18 cellular contexts compared by ENCODE assay signal in the genomic region with DNA sequence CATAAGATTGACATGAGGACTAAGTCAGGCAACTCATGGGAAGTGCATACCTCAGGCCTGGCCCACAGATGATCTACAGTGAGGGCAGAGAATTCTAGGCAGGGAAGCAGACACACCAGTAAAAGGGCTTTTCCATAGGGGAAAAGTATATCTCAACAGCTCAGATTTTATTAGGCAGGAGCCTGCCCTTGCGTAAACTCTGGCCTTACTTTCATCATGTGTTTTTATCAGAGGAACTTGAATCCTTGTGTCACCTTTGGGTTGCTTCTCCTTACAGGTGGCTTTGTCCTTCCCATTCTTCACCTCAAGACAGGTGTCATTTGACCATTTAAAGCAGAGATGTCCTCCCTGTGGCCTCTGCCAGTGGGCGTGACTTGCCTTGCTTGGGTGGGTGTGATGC.
DNase-seq lines count a peak whose midpoint lies in the region; ATAC-seq, FAIRE-seq and TF ChIP-seq lines count a peak whose summit lies in the region.
"Had no signal": no experiment of that assay in that cellular context is flagged by ENCODE, and none has a peak within 500 bp of the region (broad histone marks: within the 10 kb centered on the region; RNA-seq: fewer than 3 reads in every experiment).

No MANE protein-coding gene starts in this region.

- in situ Hi-C loops in HepG2 (cut with HindIII; ENCODE audit: extremely low pct_ligation_motif_present, low pct_unique_long_range_greater_than_20kb): no loop called here

- POLR2A ChIA-PET in HepG2 (lab: Yijun Ruan, JAX): no interaction called here

- H4K20me1 ChIP-seq in HepG2 (ENCODE audit: insufficient read depth, low read length): no peaks in the 10 kb centered on the region
- peaks cover 15% of the 10 kb centered on the region for H4K20me1 ChIP-seq in neural progenitor cell (ENCODE audit: low read depth)

- WGBS in HepG2 (ENCODE audit: low lambda C conversion rate): 96% methylated on average over 2 of the region's 2 CpGs
- 89% methylated on average over 2 of the region's 2 CpGs for WGBS in right lobe of liver (ENCODE audit: insufficient coverage, low coverage, low lambda C conversion rate, missing lambda C conversion rate)

- no peak for TF ChIP-seq POLR2A in HepG2 (IDR thresholded peaks at IDR 0.05; ENCODE audit: insufficient read depth in 1 of 2, low read depth in 2 of 2, low read length in 2 of 2)
- no peak for TF ChIP-seq POLR2A in right lobe of liver (IDR thresholded peaks at IDR 0.05)

- H2AFZ ChIP-seq in HepG2 (ENCODE audit: low read length) (no peak overlapping the region), neural progenitor cell (replicated peaks) (no peak overlapping the region)
- H2AFZ ChIP-seq: GM23338 had no signal

- H3K4me1 ChIP-seq in HepG2 (ENCODE audit: insufficient read depth, low read length): peaks cover 21% of the 10 kb centered on the region
- H3K4me1 ChIP-seq in right lobe of liver: no peaks in the 10 kb centered on the region
- peaks cover 35% of the 10 kb centered on the region for H3K4me1 ChIP-seq in neural progenitor cell

- peaks cover 17% of the 10 kb centered on the region for H3F3A ChIP-seq in neural progenitor cell (ENCODE audit: low read depth)

- ATAC-seq in HepG2 (no peak), right lobe of liver (no peak), HG03342 (IDR thresholded peaks at IDR 0.05; ENCODE audit: unreplicated experiment) (no peak)
- ATAC-seq: GM12878, GM23338 had no signal

- TF ChIP-seq CTCF in HepG2 (CRISPR knock-in tag; IDR thresholded peaks at IDR 0.05) (no peak), right lobe of liver (IDR thresholded peaks at IDR 0.05) (no peak), brain (conservative IDR thresholded peaks at IDR 0.05) (no peak), neural progenitor cell (IDR thresholded peaks at IDR 0.05) (no peak), HFFc6 (IDR thresholded peaks at IDR 0.05) (no peak)

- DNase-seq in HepG2 (ENCODE audit: low spot score) (no peak), right lobe of liver (no peak), neural progenitor cell (ENCODE audit: low spot score) (no peak), HFFc6 (no peak), NAMALWA (ENCODE audit: low spot score) (no peak)
- DNase-seq: 8988T; ACHN; Calu3; CD4-positive, CD25-positive, alpha-beta regulatory T cell; DMS 273 treated with DMSO at 0.1 percent for 48 hours; H7 had no signal

- CTCF ChIA-PET in HepG2 (lab: Yijun Ruan, JAX; ENCODE audit: low intra/inter-chr PET ratio, low total read pairs): no interaction called here

- H3K36me3 Mint-ChIP-seq in brain: peaks cover 64% of the 10 kb centered on the region
- H3K36me3 Mint-ChIP-seq in neural progenitor cell: peaks cover 55% of the 10 kb centered on the region
- peaks cover 27% of the 10 kb centered on the region for H3K36me3 Mint-ChIP-seq in HFFc6 (ENCODE audit: low read depth)

- no peaks in the 10 kb centered on the region for H3K27me3 ChIP-seq in HepG2 (ENCODE audit: control insufficient read depth in 1 of 2, insufficient read depth in 2 of 2, low read length in 2 of 2)
- no peaks in the 10 kb centered on the region for H3K27me3 ChIP-seq in right lobe of liver
- H3K27me3 ChIP-seq in neural progenitor cell: no peaks in the 10 kb centered on the region
- H3K27me3 ChIP-seq: BLaER1 treated with 17β-estradiol and CSF1 and Interleukin-3, amounts not matched to agents 10 nM and 100 nM had no signal

- no peak overlapping the region for H3K9ac ChIP-seq in HepG2 (ENCODE audit: insufficient read depth, low read depth, low read length)
- no peak overlapping the region for H3K9ac ChIP-seq in neural progenitor cell
- H3K9ac ChIP-seq: BLaER1 treated with 17β-estradiol and CSF1 and Interleukin-3, amounts not matched to agents 10 nM and 100 nM had no signal

- no peak overlapping the region for H3K4me2 ChIP-seq in HepG2 (ENCODE audit: low read depth, low read length)
- no peak overlapping the region for H3K4me2 ChIP-seq in neural progenitor cell
- H3K4me2 ChIP-seq: BLaER1 treated with 17β-estradiol and CSF1 and Interleukin-3, amounts not matched to agents 10 nM and 100 nM; GM23338 had no signal

- TF ChIP-seq EP300 in HepG2 (IDR thresholded peaks at IDR 0.05; ENCODE audit: low read depth in 2 of 2, low read length in 2 of 2) (no peak), HepG2 (CRISPR knock-in tag; IDR thresholded peaks at IDR 0.05; ENCODE audit: borderline replicate concordance) (no peak)

- peaks cover 6% of the 10 kb centered on the region; the same call in 1 of the 2 replicates for H3K9me3 ChIP-seq in HepG2 (ENCODE audit: low read length)
- H3K9me3 ChIP-seq in right lobe of liver: no peaks in the 10 kb centered on the region
- peaks cover 8% of the 10 kb centered on the region for H3K9me3 ChIP-seq in neural progenitor cell (ENCODE audit: low read depth)

- H3K27ac ChIP-seq in HepG2 (ENCODE audit: extremely low read length, insufficient read depth, low read length): no peak overlapping the region
- H3K27ac ChIP-seq in right lobe of liver: no peak overlapping the region
- no peak overlapping the region for H3K27ac ChIP-seq in neural progenitor cell
- H3K27ac ChIP-seq: BLaER1 treated with 17β-estradiol and CSF1 and Interleukin-3, amounts not matched to agents 10 nM and 100 nM had no signal

- H3K4me1 Mint-ChIP-seq in brain (peaks cover 65% of the 10 kb centered on the region), neural progenitor cell (peaks cover 59% of the 10 kb centered on the region), HFFc6 (ENCODE audit: low read depth) (0 out of 2 replicates have a peak, but pooled peaks cover 5% of the 10 kb centered on the region)

- no peaks in the 10 kb centered on the region for H3K27me3 Mint-ChIP-seq in brain
- H3K27me3 Mint-ChIP-seq in neural progenitor cell (ENCODE audit: insufficient read depth, low read depth): peaks cover 3% of the 10 kb centered on the region
- no peaks in the 10 kb centered on the region for H3K27me3 Mint-ChIP-seq in HFFc6 (ENCODE audit: insufficient read depth)
- H3K27me3 Mint-ChIP-seq: CD4-positive, CD25-positive, alpha-beta regulatory T cell had no signal

- H3K4me3 Mint-ChIP-seq in brain: no peak overlapping the region
- no peak overlapping the region for H3K4me3 Mint-ChIP-seq in neural progenitor cell
- H3K4me3 Mint-ChIP-seq in HFFc6: no peak overlapping the region
- H3K4me3 Mint-ChIP-seq: CD4-positive, CD25-positive, alpha-beta regulatory T cell; GM23338 had no signal

- H3K9me3 Mint-ChIP-seq in brain: peaks cover 17 to 47% (median 29%) of the 10 kb centered on the region in 5 experiments
- peaks cover 34% of the 10 kb centered on the region for H3K9me3 Mint-ChIP-seq in neural progenitor cell
- peaks cover 9% of the 10 kb centered on the region; the same call in 1 of the 2 replicates for H3K9me3 Mint-ChIP-seq in HFFc6

- no peak for TF ChIP-seq RAD21 in HepG2 (CRISPR knock-in tag; IDR thresholded peaks at IDR 0.05)

- peaks cover 10 to 11% of the 10 kb centered on the region in 2 experiments for H3K36me3 ChIP-seq in HepG2 (replicated peaks in 1 of 2; ENCODE audit: control insufficient read depth in 1 of 2, insufficient read depth in 2 of 2, low read length in 2 of 2)
- no peaks in the 10 kb centered on the region for H3K36me3 ChIP-seq in right lobe of liver
- no peaks in the 10 kb centered on the region for H3K36me3 ChIP-seq in neural progenitor cell

- no TSS peak for BruUV-seq in HepG2 (replicated peaks; lab: Mats Ljungman, UMichigan)

- H3K27ac Mint-ChIP-seq in brain (peak overlapping the region in 3 of 5 experiments; percentile 2 to 95 (median 58)), neural progenitor cell (peak overlapping the region; percentile 91), HFFc6 (no peak overlapping the region)
- H3K27ac Mint-ChIP-seq: GM23338 had no signal

- intact Hi-C loops in HepG2 (cut with micrococcal nuclease; ENCODE audit: unreplicated experiment) (no loop called here), right lobe of liver (cut with DNase I) (no loop called here)

- FAIRE-seq in HepG2 (lab: Jason Lieb, UNC): no peak
- FAIRE-seq: GM12878, GM18507, HTR-8/SVneo had no signal

- H3K79me2 ChIP-seq in HepG2 (ENCODE audit: insufficient read depth, low read length) (peaks cover 25% of the 10 kb centered on the region), neural progenitor cell (ENCODE audit: low read depth) (peaks cover 100% of the 10 kb centered on the region)

- H3K4me3 ChIP-seq in HepG2 (replicated peaks in 1 of 3; ENCODE audit: insufficient read depth in 1 of 3, low read depth in 2 of 3, low read length in 3 of 3): no peak overlapping the region
- H3K4me3 ChIP-seq in right lobe of liver: no peak overlapping the region
- no peak overlapping the region for H3K4me3 ChIP-seq in neural progenitor cell
- H3K4me3 ChIP-seq: BLaER1 treated with 17β-estradiol and CSF1 and Interleukin-3, amounts not matched to agents 10 nM and 100 nM; GM12878; GM23338 had no signal

TF ChIP-seq in HepG2, 621 proteins besides CTCF, POLR2A, EP300 and RAD21:
- TF ChIP-seq ZNF788 (CRISPR knock-in tag; IDR thresholded peaks at IDR 0.05; ENCODE audit: borderline replicate concordance) (no peak), CEBPB (IDR thresholded peaks at IDR 0.05; ENCODE audit: borderline replicate concordance, low read depth, low read length) (0 out of 2 replicates have a peak, but pooled peaks have one; percentile 44), ZSCAN9 (CRISPR knock-in tag; IDR thresholded peaks at IDR 0.05; ENCODE audit: borderline replicate concordance) (no peak), REPIN1 (CRISPR knock-in tag; IDR thresholded peaks at IDR 0.05; ENCODE audit: borderline replicate concordance, low read depth) (no peak), CEBPG (CRISPR knock-in tag; IDR thresholded peaks at IDR 0.05) (peak; percentile 65)
- TF ChIP-seq, protein P1, sequence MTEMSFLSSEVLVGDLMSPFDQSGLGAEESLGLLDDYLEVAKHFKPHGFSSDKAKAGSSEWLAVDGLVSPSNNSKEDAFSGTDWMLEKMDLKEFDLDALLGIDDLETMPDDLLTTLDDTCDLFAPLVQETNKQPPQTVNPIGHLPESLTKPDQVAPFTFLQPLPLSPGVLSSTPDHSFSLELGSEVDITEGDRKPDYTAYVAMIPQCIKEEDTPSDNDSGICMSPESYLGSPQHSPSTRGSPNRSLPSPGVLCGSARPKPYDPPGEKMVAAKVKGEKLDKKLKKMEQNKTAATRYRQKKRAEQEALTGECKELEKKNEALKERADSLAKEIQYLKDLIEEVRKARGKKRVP (CRISPR knock-in tag; IDR thresholded peaks at IDR 0.05): peak in 1 of 2 experiments; percentile 94; a peak in 2 of 4 replicates
